Comparison of ENCODE assay signal across 2 cellular contexts in the genomic region with DNA sequence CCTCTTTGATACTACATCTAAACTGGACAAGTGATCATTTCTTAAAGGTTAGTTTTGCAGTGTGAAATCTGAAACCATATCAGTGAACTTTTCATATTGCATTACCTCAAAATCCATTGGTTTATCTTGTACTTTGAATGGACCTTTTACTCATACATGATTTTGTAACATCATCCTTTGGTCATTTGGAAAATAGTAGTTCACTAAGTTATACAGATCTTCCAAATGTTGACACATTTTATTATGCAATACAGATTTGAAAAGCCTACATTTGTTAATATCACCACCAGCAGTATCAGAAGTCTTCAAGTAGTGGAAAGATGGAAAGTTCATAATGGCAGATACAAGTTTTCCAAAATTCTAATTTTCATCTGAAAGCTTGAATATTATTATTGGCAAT.
TF ChIP-seq lines count a peak whose summit lies in the region.

No MANE protein-coding gene starts in this region.

TF ChIP-seq in liver, 16 proteins besides CTCF, POLR2A, EP300 and RAD21 (continued from another document):
- TF ChIP-seq ZBTB33 (IDR thresholded peaks at IDR 0.05) (peak; percentile 77), MAX (IDR thresholded peaks at IDR 0.05) (peak; percentile 72), EGR1 (IDR thresholded peaks at IDR 0.05; ENCODE audit: low read depth in 2 of 2) (peak in 1 of 2 donors; percentile 83), JUND (IDR thresholded peaks at IDR 0.05) (peak; percentile 67 to 94), SP1 (IDR thresholded peaks at IDR 0.05) (peak; percentile 82), RXRA (IDR thresholded peaks at IDR 0.05) (peak; percentile 80 to 94), REST (IDR thresholded peaks at IDR 0.05) (peak; percentile 69), GABPA (IDR thresholded peaks at IDR 0.05 in 1 of 2, conservative IDR thresholded peaks at IDR 0.05 in 1 of 2) (peak in 1 of 2 donors; percentile 26), HNF4G (IDR thresholded peaks at IDR 0.05) (peak; percentile 44)

TF ChIP-seq in HepG2, 621 proteins besides CTCF, POLR2A, EP300 and RAD21 (continued from another document):
- TF ChIP-seq TCF12 (IDR thresholded peaks at IDR 0.05) (no peak), TCF12 (CRISPR knock-in tag; IDR thresholded peaks at IDR 0.05) (no peak), ZNF788 (CRISPR knock-in tag; IDR thresholded peaks at IDR 0.05; ENCODE audit: borderline replicate concordance) (no peak), ZNF547 (CRISPR knock-in tag; IDR thresholded peaks at IDR 0.05) (no peak), SYNCRIP (IDR thresholded peaks at IDR 0.05; ENCODE audit: insufficient read depth, low read depth, low read length) (no peak), RNF2 (conservative IDR thresholded peaks at IDR 0.05; ENCODE audit: low read depth) (no peak)
